8 cellular contexts compared by ENCODE assay signal in the genomic region with DNA sequence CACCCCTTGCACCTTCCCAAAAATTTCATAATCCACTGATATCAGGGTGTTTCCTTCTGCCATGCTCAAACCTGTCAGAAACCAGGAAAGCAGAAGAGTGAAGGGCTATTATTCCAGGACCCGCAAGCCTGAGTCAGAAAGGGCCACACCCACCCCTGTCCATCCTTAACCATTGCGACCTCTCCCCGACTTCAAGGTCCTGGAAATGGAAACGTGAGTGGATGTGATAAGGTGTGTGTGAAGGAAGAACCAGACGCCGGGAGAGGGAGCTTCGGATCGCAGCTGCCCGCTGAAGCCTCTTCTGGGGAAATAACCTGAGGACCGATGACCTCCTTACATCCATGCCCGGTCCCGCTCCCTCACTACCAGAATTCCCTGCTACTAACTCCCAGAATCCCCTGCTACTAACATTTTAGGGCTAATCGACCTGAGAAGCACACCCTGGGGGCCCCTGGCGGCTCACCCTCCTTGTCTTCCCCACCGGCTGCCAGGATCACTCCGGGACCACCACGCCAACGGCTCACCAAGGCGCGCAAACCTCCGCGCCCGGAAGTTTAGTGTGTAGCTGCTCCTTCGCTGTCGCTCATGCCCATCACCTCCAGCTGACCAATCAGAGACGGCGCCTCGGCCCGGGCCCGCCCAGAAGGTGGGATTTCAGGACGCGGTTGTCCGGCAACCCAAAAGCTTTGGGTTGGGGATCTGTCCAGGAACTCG. TPM values are rescaled to one million over a fixed set of nuclear protein-coding genes. Genes with fewer than 3 reads are reported as not detected.
DNase-seq lines count a peak whose midpoint lies in the region; TF ChIP-seq lines count a peak whose summit lies in the region.

A gene (minus strand): TSS at position 534 of the 714 bp plus-strand sequence. CDS start 471 bp downstream, at position 63.

- peaks cover 2% of the 10 kb centered on the region for H3K27me3 Mint-ChIP-seq in nephron progenitor cell (ENCODE audit: low read depth, poor library complexity)

- DNase-seq in HAP-1 (ENCODE audit: low spot score in 2 of 2), result peak; percentile 86 to 95
- peak; percentile 84 for DNase-seq in MG63
- peak; percentile 83 to 88 for DNase-seq in SHP77 (lab: John Stamatoyannopoulos, UW)
- DNase-seq in activated effector memory CD4-positive, alpha-beta T cell treated with Interleukin-2 at 50 U/mL for 16 hours, result peak; percentile 88
- peak; percentile 89 for DNase-seq in fibroblast of pulmonary artery (ENCODE audit: low read depth)
- DNase-seq in nephron progenitor cell, result peak; percentile 95
- DNase-seq in stomach, result peak; percentile 95

- no peak for TF ChIP-seq POLR2A in stomach (IDR thresholded peaks at IDR 0.05)

- no peaks in the 10 kb centered on the region for H3K27me3 ChIP-seq in HAP-1 (ENCODE audit: low read depth)
- no peaks in the 10 kb centered on the region for H3K27me3 ChIP-seq in MG63
- H3K27me3 ChIP-seq in stomach, result no peaks in the 10 kb centered on the region

- no peak within 1 kb of the TSS for H3K27ac Mint-ChIP-seq in nephron progenitor cell

- peaks cover 3% of the 10 kb centered on the region; the same call in 1 of the 2 replicates for H3K9me3 ChIP-seq in ES-I3 (ENCODE audit: control insufficient read depth, insufficient read depth, low read length)
- H3K9me3 ChIP-seq in HAP-1, result no peaks in the 10 kb centered on the region
- no peaks in the 10 kb centered on the region for H3K9me3 ChIP-seq in MG63
- no peaks in the 10 kb centered on the region for H3K9me3 ChIP-seq in stomach

- H3K36me3 Mint-ChIP-seq in nephron progenitor cell (ENCODE audit: low read depth), result peaks cover 31% of the 10 kb centered on the region

- H3K4me3 ChIP-seq in HAP-1 (peak within 1 kb of the TSS; percentile 81), MG63 (peak within 1 kb of the TSS; percentile 81), fibroblast of pulmonary artery (replicated peaks; ENCODE audit: low read depth, low read length) (peak within 1 kb of the TSS; percentile 95), stomach (peak within 1 kb of the TSS; percentile 63 to 83 (median 75))

- TF ChIP-seq CTCF in fibroblast of pulmonary artery (IDR thresholded peaks at IDR 0.05; ENCODE audit: low read length, missing control alignments), result no peak
- no peak for TF ChIP-seq CTCF in nephron progenitor cell (IDR thresholded peaks at IDR 0.05)
- TF ChIP-seq CTCF in stomach (IDR thresholded peaks at IDR 0.05), result no peak

- H3K9me3 Mint-ChIP-seq in nephron progenitor cell, result peaks cover 24% of the 10 kb centered on the region

- H3K9ac ChIP-seq in ES-I3 (ENCODE audit: low read depth, low read length), result peak within 1 kb of the TSS; percentile 69

- H3K36me3 ChIP-seq in ES-I3 (ENCODE audit: insufficient read depth, low read length) (no peaks in the 10 kb centered on the region), HAP-1 (replicated peaks) (peaks cover 14% of the 10 kb centered on the region), MG63 (peaks cover 11% of the 10 kb centered on the region), stomach (peaks cover 0 to 8% (median 0%) of the 10 kb centered on the region in 4 donors)

- H3K4me1 ChIP-seq in ES-I3 (ENCODE audit: insufficient read depth, low read length) (no peaks in the 10 kb centered on the region), HAP-1 (peaks cover 4% of the 10 kb centered on the region), stomach (peaks cover 13 to 35% (median 30%) of the 10 kb centered on the region in 4 donors)

- H3K4me3 Mint-ChIP-seq in nephron progenitor cell, result peak within 1 kb of the TSS; percentile 98

- in situ Hi-C loops in HAP-1 (cut with MboI; ENCODE audit: low sequenced_read_pairs), result no loop called here

- intact Hi-C loops in stomach (cut with DNase I; ENCODE audit: low total_unique reads), result no loop called here

- peak within 1 kb of the TSS; percentile 75 to 87 (median 84) for H3K27ac ChIP-seq in stomach

- H3K4me1 Mint-ChIP-seq in nephron progenitor cell, result peaks cover 16% of the 10 kb centered on the region

- TF ChIP-seq EP300 in stomach (IDR thresholded peaks at IDR 0.05), result no peak

- WGBS in stomach, 5 donors, result 0% methylated on average over 26 to 34 of the region's 34 CpGs

RNA-seq across cellular contexts. Expression of the gene that starts here (rescaled TPM):
- total RNA-seq in MG63 (2014; rRNA removed; shearing (Covaris generic); ENCODE audit: low replicate concordance), result 10.8 and 53.9 TPM in 2 replicates
- 10 to 100 TPM in 2 of 5 donors, 1 to 10 TPM in 1, not detected in 2; 7.9 to 27.7 (median 12.2) TPM for total RNA-seq in stomach
- 10 to 100 TPM in 2 of 3 donors, 1 to 10 TPM in 1; 9.3 to 30.1 (median 11.9) TPM for polyA plus RNA-seq in stomach

Comparison
In these comparisons a context has a peak if more than half of its experiments do, and no peak if none do; other contexts are left out.
1. Peak in every context shown above with its lines: DNase-seq, H3K4me3 ChIP-seq and H3K27ac ChIP-seq.